In genomic region chr21:38818336-38818723, GRCh38 we compare ENCODE assay signal across 17 cellular contexts. TPM values are rescaled to one million over a fixed set of nuclear protein-coding genes. Genes with fewer than 3 reads are reported as not detected.
A peak's percentile ranks its signal among the peaks of the same experiment; 100 is the strongest.
DNase-seq lines count a peak whose midpoint lies in the region; ATAC-seq and TF ChIP-seq lines count a peak whose summit lies in the region.
"Had no signal": no experiment of that assay in that cellular context is flagged by ENCODE, and none has a peak within 500 bp of the region (broad histone marks: within the 10 kb centered on the region; RNA-seq: fewer than 3 reads in every experiment).

No MANE protein-coding gene starts in this region.

- peaks cover 14% of the 10 kb centered on the region for H3K79me2 ChIP-seq in PC-9 (ENCODE audit: low read depth)

- H3K4me1 Mint-ChIP-seq in osteocyte (ENCODE audit: unreplicated experiment) = peaks cover 26% of the 10 kb centered on the region
- peaks cover 3% of the 10 kb centered on the region for H3K4me1 Mint-ChIP-seq in type B pancreatic cell (ENCODE audit: unreplicated experiment)
- H3K4me1 Mint-ChIP-seq: activated CD4-positive, alpha-beta memory T cell treated with anti-CD3 and anti-CD28 coated beads, Interleukin-2, amount 10 ng/mL, durations not matched to agents 7 days and 5 days had no signal

- H3K4me3 Mint-ChIP-seq in osteocyte (ENCODE audit: unreplicated experiment) = no peak overlapping the region
- H3K4me3 Mint-ChIP-seq in type B pancreatic cell = no peak overlapping the region
- H3K4me3 Mint-ChIP-seq: activated CD4-positive, alpha-beta memory T cell treated with anti-CD3 and anti-CD28 coated beads, Interleukin-2, amount 10 ng/mL, durations not matched to agents 7 days and 5 days; naive thymus-derived CD8-positive, alpha-beta T cell had no signal

- no peak overlapping the region for H2AFZ ChIP-seq in PC-9

- no peak for ATAC-seq in HG02759 (IDR thresholded peaks at IDR 0.05; ENCODE audit: unreplicated experiment)
- ATAC-seq: naive thymus-derived CD8-positive, alpha-beta T cell had no signal

- TF ChIP-seq CTCF in PC-9 (conservative IDR thresholded peaks at IDR 0.05) (no peak), esophagus squamous epithelium (IDR thresholded peaks at IDR 0.05) (no peak), osteocyte (IDR thresholded peaks at IDR 0.05) (no peak), type B pancreatic cell (conservative IDR thresholded peaks at IDR 0.05) (no peak), adrenal gland (IDR thresholded peaks at IDR 0.05) (no peak)

- H3K9me3 Mint-ChIP-seq in osteocyte (ENCODE audit: unreplicated experiment) (no peaks in the 10 kb centered on the region), type B pancreatic cell (no peaks in the 10 kb centered on the region)
- H3K9me3 Mint-ChIP-seq: activated CD4-positive, alpha-beta memory T cell treated with anti-CD3 and anti-CD28 coated beads, Interleukin-2, amount 10 ng/mL, durations not matched to agents 7 days and 5 days had no signal

- H3K36me3 Mint-ChIP-seq in osteocyte (ENCODE audit: unreplicated experiment) = peaks cover 78% of the 10 kb centered on the region
- H3K36me3 Mint-ChIP-seq in type B pancreatic cell = peaks cover 76% of the 10 kb centered on the region

- H3K27me3 Mint-ChIP-seq in osteocyte (ENCODE audit: unreplicated experiment) (no peaks in the 10 kb centered on the region), type B pancreatic cell (no peaks in the 10 kb centered on the region)
- H3K27me3 Mint-ChIP-seq: activated CD4-positive, alpha-beta memory T cell treated with anti-CD3 and anti-CD28 coated beads, Interleukin-2, amount 10 ng/mL, durations not matched to agents 7 days and 5 days; naive thymus-derived CD8-positive, alpha-beta T cell had no signal

- POLR2A ChIA-PET in PC-9 (lab: Charles Lee; ENCODE audit: unreplicated experiment) = no interaction called here

- no peaks in the 10 kb centered on the region for H4K20me1 ChIP-seq in PC-9 (ENCODE audit: insufficient read depth)

- no peak overlapping the region for H3K4me2 ChIP-seq in PC-9

- BruUV-seq in PC-9 (replicated peaks; lab: Mats Ljungman, UMichigan) = no TSS peak

- no peaks in the 10 kb centered on the region for H3K9me2 ChIP-seq in PC-9 (ENCODE audit: insufficient read depth)

- CTCF ChIA-PET in PC-9 (lab: Charles Lee) = no interaction called here

- H3K27me3 ChIP-seq in PC-9 (ENCODE audit: insufficient read depth, low read depth) (no peaks in the 10 kb centered on the region), esophagus squamous epithelium (no peaks in the 10 kb centered on the region), adrenal gland (no peaks in the 10 kb centered on the region), SJCRH30 (no peaks in the 10 kb centered on the region)

- H3K36me3 ChIP-seq in PC-9 (ENCODE audit: low read depth) (peaks cover 34% of the 10 kb centered on the region), esophagus squamous epithelium (peaks cover 62 to 99% (median 75%) of the 10 kb centered on the region in 3 donors), adrenal gland (replicated peaks in 1 of 2) (peaks cover 0 to 96% of the 10 kb centered on the region in 2 donors), SJCRH30 (peaks cover 75% of the 10 kb centered on the region)

- H3K4me1 ChIP-seq in PC-9 (replicated peaks; ENCODE audit: insufficient read depth) (peaks cover 26% of the 10 kb centered on the region), esophagus squamous epithelium (peaks cover 3 to 95% (median 54%) of the 10 kb centered on the region in 3 donors), adrenal gland (replicated peaks in 1 of 2) (peaks cover 4 to 10% of the 10 kb centered on the region in 2 donors), SJCRH30 (no peaks in the 10 kb centered on the region)
- H3K4me1 ChIP-seq: prostate gland had no signal

- WGBS in esophagus squamous epithelium, 2 donors = 86% methylated on average over 10 of the region's 10 CpGs
- whole genome bisulfite sequencing in adrenal gland, 4 donors = 90 to 98% (median 97%) methylated on average over 5 to 10 of the region's 10 CpGs

- H3K9me3 ChIP-seq in PC-9 (ENCODE audit: insufficient read depth, low read depth) = no peaks in the 10 kb centered on the region
- H3K9me3 ChIP-seq in esophagus squamous epithelium = no peaks in the 10 kb centered on the region
- H3K9me3 ChIP-seq in adrenal gland (replicated peaks in 1 of 3) = no peaks in the 10 kb centered on the region
- no peaks in the 10 kb centered on the region for H3K9me3 ChIP-seq in SJCRH30 (replicated peaks)
- H3K9me3 ChIP-seq: prostate gland had no signal

- H3K4me3 ChIP-seq in PC-9 = no peak overlapping the region
- no peak overlapping the region for H3K4me3 ChIP-seq in esophagus squamous epithelium
- H3K4me3 ChIP-seq in adrenal gland = no peak overlapping the region
- no peak overlapping the region for H3K4me3 ChIP-seq in SJCRH30
- H3K4me3 ChIP-seq: lung, prostate gland had no signal

- H3F3A ChIP-seq in PC-9 (ENCODE audit: insufficient read depth, low read depth) = peaks cover 33% of the 10 kb centered on the region

- H3K27ac ChIP-seq in PC-9 = peak overlapping the region; percentile 91; the same call in 1 of the 2 replicates
- peak overlapping the region; percentile 77 to 91 (median 88) for H3K27ac ChIP-seq in esophagus squamous epithelium
- peak overlapping the region in 2 of 5 donors; percentile 42 to 76 for H3K27ac ChIP-seq in adrenal gland
- H3K27ac ChIP-seq in SJCRH30 = no peak overlapping the region
- H3K27ac ChIP-seq: VCaP had no signal

- H3K27ac Mint-ChIP-seq in osteocyte (ENCODE audit: unreplicated experiment) = no peak overlapping the region
- peak overlapping the region; percentile 99 for H3K27ac Mint-ChIP-seq in type B pancreatic cell
- H3K27ac Mint-ChIP-seq: activated CD4-positive, alpha-beta memory T cell treated with anti-CD3 and anti-CD28 coated beads, Interleukin-2, amount 10 ng/mL, durations not matched to agents 7 days and 5 days had no signal

- no peak for TF ChIP-seq POLR2A in esophagus squamous epithelium (IDR thresholded peaks at IDR 0.05)
- TF ChIP-seq POLR2A in adrenal gland (IDR thresholded peaks at IDR 0.05) = no peak

- intact Hi-C loops in PC-9 (cut with micrococcal nuclease; ENCODE audit: unreplicated experiment) = no loop called here
- intact Hi-C loops in esophagus squamous epithelium (cut with DNase I) = no loop called here
- intact Hi-C loops in adrenal gland (cut with DNase I) = no loop called here

- no peak for DNase-seq in PC-9
- no peak for DNase-seq in esophagus squamous epithelium (lab: John Stamatoyannopoulos, UW)
- DNase-seq in osteocyte (ENCODE audit: extremely low spot score, unreplicated experiment) = peak; percentile 48
- DNase-seq in type B pancreatic cell (ENCODE audit: extremely low spot score, unreplicated experiment) = no peak
- DNase-seq in adrenal gland = no peak
- no peak for DNase-seq in 8988T
- DNase-seq in SJCRH30 = no peak
- DNase-seq: activated CD4-positive, alpha-beta memory T cell treated with anti-CD3 and anti-CD28 coated beads, Interleukin-2, amount 10 ng/mL, durations not matched to agents 7 days and 5 days; activated naive CD4-positive, alpha-beta T cell treated with Interleukin-2 at 50 U/mL for 16 hours; activated T-cell treated with anti-CD3 and anti-CD28 coated beads, Interleukin-2, amount 50 U/mL, for 1 hour; aorta; naive thymus-derived CD8-positive, alpha-beta T cell; NCI-H1694 treated with DMSO at 0.1 percent for 48 hours had no signal

RNA-seq across cellular contexts. Expression of gene ETS2, which starts 12.6 kb away (rescaled TPM):
- total RNA-seq in PC-9 (2021) (20.4 and 25.2 TPM in 2 replicates), esophagus squamous epithelium (100 to 1,000 TPM in 1 of 4 donors, 10 to 100 TPM in 3; 67.5 to 118 (median 78.8) TPM), osteocyte (18.2 and 18.8 TPM in 2 replicates), type B pancreatic cell (ENCODE audit: low replicate concordance) (42.2 and 46.8 TPM in 2 replicates), adrenal gland (10 to 100 TPM; 38.5 to 66.8 (median 49.2) TPM)
- polyA plus RNA-seq in adrenal gland = 10 to 100 TPM; 26.2 to 38.8 (median 34.8) TPM
- total RNA-seq in SJCRH30 (2014; rRNA removed; shearing (Covaris generic)) = 10.6 and 11.8 TPM in 2 replicates
